ENCODE assay signal across 1 cellular context in the genomic region with DNA sequence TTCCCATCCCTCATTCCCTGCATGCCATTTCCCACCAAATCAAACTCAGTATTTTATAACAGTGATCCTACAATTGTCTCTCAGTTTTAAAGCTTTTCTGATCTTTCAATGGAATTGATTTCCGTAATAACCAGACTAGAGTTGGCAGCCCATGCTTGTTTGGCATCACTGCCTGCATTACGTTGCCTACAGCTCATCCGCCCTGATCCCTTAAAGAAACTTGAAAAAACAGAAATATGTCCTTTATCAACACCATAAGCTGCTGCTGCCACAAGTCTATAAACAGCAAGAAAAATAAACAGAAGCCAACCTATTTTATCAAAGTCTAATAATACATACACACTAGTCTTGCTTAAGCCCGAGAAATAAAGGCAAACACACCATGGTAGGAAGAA.
TF ChIP-seq lines count a peak whose summit lies in the region.

No MANE protein-coding gene starts in this region.

TF ChIP-seq in IMR-90, 13 proteins besides CTCF, POLR2A, EP300 and RAD21:
- TF ChIP-seq NFE2L2 (IDR thresholded peaks at IDR 0.05; ENCODE audit: low read depth, low read length) (no peak), MXI1 (IDR thresholded peaks at IDR 0.05; ENCODE audit: borderline replicate concordance, low read depth, low read length) (no peak), CEBPB (IDR thresholded peaks at IDR 0.05; ENCODE audit: low read depth, low read length) (no peak), RFX5 (IDR thresholded peaks at IDR 0.05; ENCODE audit: low read depth, low read length) (no peak), ELK1 (IDR thresholded peaks at IDR 0.05; ENCODE audit: borderline replicate concordance, low read depth, low read length) (no peak), MAFK (IDR thresholded peaks at IDR 0.05; ENCODE audit: low read depth, low read length) (no peak), CHD1 (IDR thresholded peaks at IDR 0.05; ENCODE audit: low read depth, low read length) (no peak), RCOR1 (IDR thresholded peaks at IDR 0.05; ENCODE audit: insufficient replicate concordance, low read length) (no peak), FOS (IDR thresholded peaks at IDR 0.05; ENCODE audit: low read depth, low read length) (no peak), BHLHE40 (IDR thresholded peaks at IDR 0.05; ENCODE audit: low read depth, low read length) (no peak), SMC3 (IDR thresholded peaks at IDR 0.05; ENCODE audit: low read depth, low read length) (no peak), MAZ (IDR thresholded peaks at IDR 0.05; ENCODE audit: borderline replicate concordance, low read depth, low read length) (no peak)
- TF ChIP-seq, protein P1, sequence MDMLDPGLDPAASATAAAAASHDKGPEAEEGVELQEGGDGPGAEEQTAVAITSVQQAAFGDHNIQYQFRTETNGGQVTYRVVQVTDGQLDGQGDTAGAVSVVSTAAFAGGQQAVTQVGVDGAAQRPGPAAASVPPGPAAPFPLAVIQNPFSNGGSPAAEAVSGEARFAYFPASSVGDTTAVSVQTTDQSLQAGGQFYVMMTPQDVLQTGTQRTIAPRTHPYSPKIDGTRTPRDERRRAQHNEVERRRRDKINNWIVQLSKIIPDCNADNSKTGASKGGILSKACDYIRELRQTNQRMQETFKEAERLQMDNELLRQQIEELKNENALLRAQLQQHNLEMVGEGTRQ (IDR thresholded peaks at IDR 0.05; ENCODE audit: low read depth, low read length): no peak
